In the genomic region with DNA sequence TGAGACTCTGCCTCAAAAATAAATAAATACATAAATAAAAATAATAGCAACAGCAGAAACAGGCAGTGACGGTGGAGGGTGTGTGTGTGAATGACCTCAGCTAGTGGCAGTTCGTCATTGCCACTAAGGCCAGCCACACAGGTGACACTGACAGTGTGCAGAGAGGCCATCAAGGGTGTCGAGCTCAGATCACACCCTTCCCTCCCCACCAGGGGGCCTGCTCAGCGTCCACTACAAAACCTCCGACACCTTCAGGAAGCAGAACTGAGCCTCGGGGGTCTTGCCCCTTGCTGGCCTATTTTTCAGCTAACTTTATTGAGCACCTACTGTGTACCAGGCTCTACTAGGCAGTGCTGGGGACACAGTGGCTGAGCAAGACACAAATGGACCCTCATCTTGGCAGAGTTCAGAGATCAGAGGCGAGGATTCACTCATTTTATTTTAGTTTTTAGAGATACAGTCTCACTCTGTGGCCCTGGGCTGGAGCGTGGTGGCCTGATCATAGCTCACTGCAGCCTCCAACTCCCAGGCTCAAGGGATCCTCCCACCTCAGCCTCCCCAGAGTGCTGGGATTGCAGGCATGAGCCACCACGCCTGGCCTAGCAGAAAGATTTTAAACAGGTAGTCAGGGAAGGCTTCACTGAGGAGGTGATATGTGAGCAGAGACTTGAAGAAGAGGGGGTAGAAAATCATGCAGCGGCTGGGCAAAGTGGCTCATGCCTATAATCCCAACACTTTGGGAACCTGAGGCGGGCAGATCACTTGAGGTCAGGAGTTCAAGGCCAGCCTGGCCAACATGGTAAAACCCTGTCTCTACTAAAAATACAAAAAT, we compare ENCODE assay signal across 9 cellular contexts. TPM values are rescaled to one million over a fixed set of nuclear protein-coding genes. Genes with fewer than 3 reads are reported as not detected.
A peak's percentile ranks its signal among the peaks of the same experiment; 100 is the strongest.
DNase-seq lines count a peak whose midpoint lies in the region; TF ChIP-seq lines count a peak whose summit lies in the region.
"Had no signal": no experiment of that assay in that cellular context is flagged by ENCODE, and none has a peak within 500 bp of the region (broad histone marks: within the 10 kb centered on the region; RNA-seq: fewer than 3 reads in every experiment).

No MANE protein-coding gene starts in this region.

- no peaks in the 10 kb centered on the region for H3K36me3 ChIP-seq in WERI-Rb-1
- H3K36me3 ChIP-seq in colonic mucosa: no peaks in the 10 kb centered on the region

- intact Hi-C loops in colonic mucosa (cut with DNase I): no loop called here

- TF ChIP-seq CTCF in AG10803 (conservative IDR thresholded peaks at IDR 0.05; ENCODE audit: low read length): peak; percentile 36
- peak; percentile 31 for TF ChIP-seq CTCF in GM20000 (IDR thresholded peaks at IDR 0.05; ENCODE audit: extremely low read depth, missing control alignments)
- peak; percentile 77 for TF ChIP-seq CTCF in WERI-Rb-1 (IDR thresholded peaks at IDR 0.05; ENCODE audit: low read depth, low read length)
- TF ChIP-seq CTCF in colonic mucosa (IDR thresholded peaks at IDR 0.05): no peak

- DNase-seq in AG10803 (ENCODE audit: low read depth) (no peak), GM20000 (ENCODE audit: low spot score) (peak; percentile 76), WERI-Rb-1 (peak; percentile 73), islet precursor cell (peak; percentile 64), NCI-H187 (lab: John Stamatoyannopoulos, UW) (no peak), colonic mucosa (no peak), kidney tubule cell (ENCODE audit: low spot score) (no peak), SKM-1 treated with dmso at 0.1 percent for 144 hours (lab: John Stamatoyannopoulos, UW; ENCODE audit: unreplicated experiment) (no peak)
- DNase-seq: stimulated activated naive CD4-positive, alpha-beta T cell had no signal

- H3K27ac ChIP-seq in WERI-Rb-1 (no peak overlapping the region), colonic mucosa (no peak overlapping the region)

- H3K27me3 ChIP-seq in WERI-Rb-1 (ENCODE audit: insufficient read depth, low read depth, severe bottlenecking): no peaks in the 10 kb centered on the region
- peaks cover 9% of the 10 kb centered on the region for H3K27me3 ChIP-seq in colonic mucosa

- H3K4me3 ChIP-seq in AG10803 (ENCODE audit: low read length) (no peak overlapping the region), WERI-Rb-1 (ENCODE audit: low read depth, low read length) (no peak overlapping the region), colonic mucosa (no peak overlapping the region)

- H3K4me1 ChIP-seq in colonic mucosa: no peaks in the 10 kb centered on the region

- no peaks in the 10 kb centered on the region for H3K9me3 ChIP-seq in WERI-Rb-1 (ENCODE audit: severe bottlenecking)
- H3K9me3 ChIP-seq in colonic mucosa: no peaks in the 10 kb centered on the region

- H3K9ac ChIP-seq in colonic mucosa (ENCODE audit: low read depth in 2 of 2, low read length in 2 of 2): no peak overlapping the region

RNA-seq across cellular contexts. Expression of a gene that starts 30.3 kb away (rescaled TPM):
- 1 to 10 TPM; 1.3 to 5.6 TPM for total RNA-seq in colonic mucosa

RNA-seq across cellular contexts. Expression of a gene that starts 49.5 kb away (rescaled TPM):
- 10 to 100 TPM; 14.2 to 24.1 TPM for total RNA-seq in colonic mucosa

RNA-seq across cellular contexts. Expression of a gene that starts 50.0 kb away (rescaled TPM):
- total RNA-seq in colonic mucosa: 10 to 100 TPM; 24.4 to 26.0 TPM

RNA-seq across cellular contexts. Expression of a gene that starts 54.8 kb away (rescaled TPM):
- 1 to 10 TPM; 2.0 to 3.5 TPM for total RNA-seq in colonic mucosa

Comparison
In these comparisons a context has a peak if more than half of its experiments do, and no peak if none do; other contexts are left out.
1. DNase-seq: peak in GM20000 (single experiment), WERI-Rb-1 (single experiment) and islet precursor cell (single experiment); none in AG10803 (single experiment), NCI-H187 (0 of 2), colonic mucosa (single experiment), kidney tubule cell (single experiment) and SKM-1 treated with dmso at 0.1 percent for 144 hours (single experiment).